ENCODE assay signal across 21 cellular contexts in the genomic region with DNA sequence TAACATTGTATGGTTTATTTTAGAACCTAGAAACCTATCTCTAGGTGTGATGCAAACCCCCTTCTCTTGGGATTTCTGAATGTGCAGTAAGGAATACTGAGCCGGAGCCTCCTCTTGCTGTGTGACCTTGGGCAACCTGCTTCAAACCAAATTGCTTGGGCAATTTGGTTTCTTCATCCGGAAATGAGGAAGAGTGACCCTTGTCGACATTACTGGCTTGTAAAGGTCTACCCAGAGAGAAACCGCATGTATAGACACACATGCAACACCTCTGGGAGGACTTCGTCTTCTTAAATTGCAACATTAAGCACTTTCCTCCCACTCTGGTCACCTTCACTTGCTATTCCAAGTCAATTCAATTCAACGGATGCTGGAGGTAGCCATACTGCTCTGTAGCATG.
"Had no signal": no experiment of that assay in that cellular context is flagged by ENCODE, and none has a peak within 500 bp of the region (broad histone marks: within the 10 kb centered on the region; RNA-seq: fewer than 3 reads in every experiment).

No MANE protein-coding gene starts in this region.

- H3K4me1 Mint-ChIP-seq: activated naive CD4-positive, alpha-beta T cell treated with anti-CD3 and anti-CD28 coated beads, Interleukin-2, amount 50 U/mL, for 24 hours; stimulated activated memory B cell treated with anti-CD40 and anti-IgM and Interleukin-4, amounts not matched to agents 10 μg/mL and 1 μg/mL and 100 μg/mL, for 72 hours had no signal

- H3K4me3 Mint-ChIP-seq: activated naive CD4-positive, alpha-beta T cell treated with anti-CD3 and anti-CD28 coated beads, Interleukin-2, amount 50 U/mL, for 24 hours; nephron; stimulated activated memory B cell treated with anti-CD40 and anti-IgM and Interleukin-4, amounts not matched to agents 10 μg/mL and 1 μg/mL and 100 μg/mL, for 72 hours had no signal

- H3K36me3 Mint-ChIP-seq: activated naive CD4-positive, alpha-beta T cell treated with anti-CD3 and anti-CD28 coated beads, Interleukin-2, amount 50 U/mL, for 24 hours; stimulated activated memory B cell treated with anti-CD40 and anti-IgM and Interleukin-4, amounts not matched to agents 10 μg/mL and 1 μg/mL and 100 μg/mL, for 72 hours had no signal

- DNase-seq: activated CD4-positive, alpha-beta T cell treated with anti-CD3 and anti-CD28 coated beads for 1 hour; activated CD4-positive, alpha-beta T cell treated with anti-CD3 and anti-CD28 coated beads, Interleukin-2, amount 50 U/mL, for 1 hour; activated gamma-delta T cell treated with Interleukin-2 at 50 U/mL for 16 hours; activated T-cell treated with anti-CD3 and anti-CD28 coated beads, Interleukin-2, amount 50 U/mL, for 1 hour; anterior cingulate cortex; body of pancreas; heart left ventricle; islet precursor cell; left cardiac atrium; midbrain; occipital lobe; stimulated activated CD4-positive, alpha-beta T cell treated with anti-CD3 and anti-CD28 coated beads, Interleukin-2, amount 100 ng/mL, for 24 hours; stomach had no signal

- H3K9me3 Mint-ChIP-seq: activated naive CD4-positive, alpha-beta T cell treated with anti-CD3 and anti-CD28 coated beads, Interleukin-2, amount 50 U/mL, for 24 hours; nephron; stimulated activated memory B cell treated with anti-CD40 and anti-IgM and Interleukin-4, amounts not matched to agents 10 μg/mL and 1 μg/mL and 100 μg/mL, for 72 hours had no signal

- H3K27ac Mint-ChIP-seq: activated naive CD4-positive, alpha-beta T cell treated with anti-CD3 and anti-CD28 coated beads, Interleukin-2, amount 50 U/mL, for 24 hours; nephron; stimulated activated memory B cell treated with anti-CD40 and anti-IgM and Interleukin-4, amounts not matched to agents 10 μg/mL and 1 μg/mL and 100 μg/mL, for 72 hours had no signal

- H3K27me3 ChIP-seq: body of pancreas, cardiac muscle cell, heart left ventricle, right lobe of liver, stomach, suprapubic skin, tibial nerve had no signal

- ATAC-seq: body of pancreas; heart left ventricle; stimulated activated memory B cell treated with anti-CD40 and anti-IgM and Interleukin-4, amounts not matched to agents 10 μg/mL and 1 μg/mL and 100 μg/mL, for 72 hours had no signal

- H3K4me3 ChIP-seq: body of pancreas, cardiac muscle cell, heart left ventricle, right lobe of liver, skin epidermis, stomach, suprapubic skin, tibial nerve had no signal

- H3K4me1 ChIP-seq: body of pancreas, right lobe of liver, tibial nerve had no signal

- H3K36me3 ChIP-seq: cardiac muscle cell, heart left ventricle, right lobe of liver, stomach, suprapubic skin, tibial nerve had no signal

- H3K27ac ChIP-seq: body of pancreas, cardiac muscle cell, heart left ventricle, right lobe of liver, skin epidermis, stomach, suprapubic skin, tibial nerve had no signal

- H3K27me3 Mint-ChIP-seq: activated naive CD4-positive, alpha-beta T cell treated with anti-CD3 and anti-CD28 coated beads, Interleukin-2, amount 50 U/mL, for 24 hours; stimulated activated memory B cell treated with anti-CD40 and anti-IgM and Interleukin-4, amounts not matched to agents 10 μg/mL and 1 μg/mL and 100 μg/mL, for 72 hours had no signal

- H3K9me3 ChIP-seq: body of pancreas, heart left ventricle, right lobe of liver, stomach, suprapubic skin, tibial nerve had no signal
